ENCODE assay signal across 16 cellular contexts in the genomic region with DNA sequence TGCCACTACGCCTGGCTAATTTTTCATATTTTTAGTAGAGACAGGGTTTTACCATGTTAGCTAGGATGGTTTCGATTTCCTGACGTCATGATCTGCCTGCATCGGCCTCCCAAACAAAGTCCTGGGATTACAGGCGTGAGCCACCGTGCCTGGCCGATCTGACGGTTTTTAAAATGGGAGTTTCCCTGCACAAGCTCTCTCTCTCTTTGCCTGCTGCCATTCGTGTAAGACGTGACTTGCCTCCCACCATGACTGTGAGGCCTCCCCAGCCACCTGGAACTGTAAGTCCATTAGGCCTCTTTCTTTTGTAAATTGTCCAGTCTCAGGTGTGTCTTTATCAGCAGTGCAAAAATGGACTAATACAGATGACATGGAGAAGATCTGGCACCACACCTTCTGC. TPM values are rescaled to one million over a fixed set of nuclear protein-coding genes. Genes with fewer than 3 reads are reported as not detected.
DNase-seq lines count a peak whose midpoint lies in the region; ATAC-seq and TF ChIP-seq lines count a peak whose summit lies in the region.
"Had no signal": no experiment of that assay in that cellular context is flagged by ENCODE, and none has a peak within 500 bp of the region (broad histone marks: within the 10 kb centered on the region; RNA-seq: fewer than 3 reads in every experiment).

No MANE protein-coding gene starts in this region.

- H3K4me3 Mint-ChIP-seq in T-helper 17 cell (no peak overlapping the region), chondrocyte (ENCODE audit: unreplicated experiment) (no peak overlapping the region)
- H3K4me3 Mint-ChIP-seq: CD8-positive, alpha-beta T cell; GM23338; H9 had no signal

- no peaks in the 10 kb centered on the region for H3K9me3 ChIP-seq in T-helper 17 cell (ENCODE audit: control insufficient read depth, low read length, poor library complexity, severe bottlenecking)
- H3K9me3 ChIP-seq: Caco-2 had no signal

- intact Hi-C loops in cardiac septum (cut with DNase I) (no loop called here), Right ventricle myocardium inferior (cut with DNase I) (no loop called here), posterior vena cava (cut with DNase I) (no loop called here)

- H3K4me1 Mint-ChIP-seq in T-helper 17 cell (peaks cover 7% of the 10 kb centered on the region), chondrocyte (ENCODE audit: low read depth) (peaks cover 11% of the 10 kb centered on the region)

- no peak for TF ChIP-seq CTCF in chondrocyte (IDR thresholded peaks at IDR 0.05)

- H3K27ac Mint-ChIP-seq in T-helper 17 cell, result peak overlapping the region; percentile 16
- H3K27ac Mint-ChIP-seq in chondrocyte (ENCODE audit: unreplicated experiment), result no peak overlapping the region
- H3K27ac Mint-ChIP-seq: CD8-positive, alpha-beta T cell; GM23338 had no signal

- no peaks in the 10 kb centered on the region for H3K36me3 Mint-ChIP-seq in T-helper 17 cell (ENCODE audit: low read depth)
- peaks cover 2% of the 10 kb centered on the region for H3K36me3 Mint-ChIP-seq in chondrocyte (ENCODE audit: low read depth)
- H3K36me3 Mint-ChIP-seq: CD4-positive, CD25-positive, alpha-beta regulatory T cell had no signal

- no peaks in the 10 kb centered on the region for H3K9me3 Mint-ChIP-seq in chondrocyte (ENCODE audit: low read depth)
- H3K9me3 Mint-ChIP-seq: CD4-positive, CD25-positive, alpha-beta regulatory T cell; CD8-positive, alpha-beta T cell; GM23338; H9 had no signal

- DNase-seq in cardiac septum (ENCODE audit: low spot score) (peak; percentile 26), Right ventricle myocardium inferior (ENCODE audit: missing footprints) (no peak), T-helper 17 cell (no peak), chondrocyte (ENCODE audit: low spot score) (peak; percentile 20), posterior vena cava (ENCODE audit: low spot score) (peak; percentile 29), C1 segment of cervical spinal cord (lab: John Stamatoyannopoulos, UW) (no peak), DMS53 treated with DMSO at 0.1 percent for 48 hours (lab: John Stamatoyannopoulos, UW; ENCODE audit: unreplicated experiment) (no peak)
- DNase-seq: CD4-positive, CD25-positive, alpha-beta regulatory T cell; CD8-positive, alpha-beta T cell; DMS79 treated with DMSO at 0.1 percent for 48 hours; GF-D8; H9 had no signal

- ATAC-seq in Right ventricle myocardium inferior (no peak), T-helper 17 cell (no peak), HG03025 (IDR thresholded peaks at IDR 0.05; ENCODE audit: low FRiP score, unreplicated experiment) (no peak)
- ATAC-seq: CD8-positive, alpha-beta T cell; GM23338; HCT116 had no signal

- no peaks in the 10 kb centered on the region for H3K27me3 Mint-ChIP-seq in T-helper 17 cell
- no peaks in the 10 kb centered on the region for H3K27me3 Mint-ChIP-seq in chondrocyte (ENCODE audit: low read depth)

RNA-seq across cellular contexts. Expression of a gene that starts 4.7 kb away (rescaled TPM):
- total RNA-seq in cardiac septum, result 36.1 TPM
- 56.4 TPM for total RNA-seq in Right ventricle myocardium inferior
- total RNA-seq in T-helper 17 cell, result 10 to 100 TPM; 34.1 to 44.9 TPM
- 59.0 to 73.1 TPM (median 71.2 TPM) in 3 replicates for total RNA-seq in chondrocyte
- total RNA-seq in posterior vena cava, result 10 to 100 TPM; 37.9 to 53.5 TPM

RNA-seq across cellular contexts. Expression of a gene that starts 35.5 kb away (rescaled TPM):
- total RNA-seq in cardiac septum, result 1.4 TPM
- total RNA-seq in Right ventricle myocardium inferior, result 12.9 TPM
- 10 to 100 TPM; 13.2 to 15.3 TPM for total RNA-seq in T-helper 17 cell
- 0.55 to 0.68 TPM (median 0.64 TPM) in 3 replicates for total RNA-seq in chondrocyte
- 1 to 10 TPM; 2.9 to 4.4 TPM for total RNA-seq in posterior vena cava
- total RNA-seq: GM23338 had no signal

RNA-seq across cellular contexts. Expression of a gene that starts 39.4 kb away (rescaled TPM):
- 64.0 TPM for total RNA-seq in cardiac septum
- 83.8 TPM for total RNA-seq in Right ventricle myocardium inferior
- total RNA-seq in T-helper 17 cell, result 10 to 100 TPM; 87.8 to 89.1 TPM
- total RNA-seq in chondrocyte, result 50.9 to 69.0 TPM (median 55.8 TPM) in 3 replicates
- total RNA-seq in posterior vena cava, result 10 to 100 TPM; 45.3 to 54.6 TPM

Comparison
In these comparisons a context has a peak if more than half of its experiments do, and no peak if none do; other contexts are left out.
1. DNase-seq: peak in cardiac septum (single experiment), chondrocyte (single experiment) and posterior vena cava (single experiment); none in Right ventricle myocardium inferior (single experiment), T-helper 17 cell (0 of 3), C1 segment of cervical spinal cord (0 of 14) and DMS53 treated with DMSO at 0.1 percent for 48 hours (single experiment).